2 cellular contexts compared by ENCODE assay signal in genomic region chr1:43001434-43001833, GRCh38.
TF ChIP-seq lines count a peak whose summit lies in the region.

No MANE protein-coding gene starts in this region.

TF ChIP-seq in HepG2, 621 proteins besides CTCF, POLR2A, EP300 and RAD21:
- TF ChIP-seq ZNF12 (CRISPR knock-in tag; IDR thresholded peaks at IDR 0.05) = peak; percentile 75; the same call in 1 of the 2 replicates
- no peak for TF ChIP-seq ZNF326 (CRISPR knock-in tag; IDR thresholded peaks at IDR 0.05; ENCODE audit: borderline replicate concordance)
- no peak for TF ChIP-seq MIER2 (CRISPR knock-in tag; IDR thresholded peaks at IDR 0.05)
- no peak for TF ChIP-seq HNF4G (IDR thresholded peaks at IDR 0.05; ENCODE audit: borderline replicate concordance, low read depth, low read length)
- TF ChIP-seq HNF4G (CRISPR knock-in tag; IDR thresholded peaks at IDR 0.05; ENCODE audit: borderline replicate concordance, low read depth) = no peak

TF ChIP-seq in K562, 482 proteins besides CTCF, POLR2A, EP300 and RAD21:
- no peak for TF ChIP-seq NR2C1 (IDR thresholded peaks at IDR 0.05)
- TF ChIP-seq NR2C1 (tag; IDR thresholded peaks at IDR 0.05) = no peak
- TF ChIP-seq ZNF12 (CRISPR knock-in tag; IDR thresholded peaks at IDR 0.05) = peak; percentile 57; the same call in 1 of the 2 replicates
